In the genomic region with DNA sequence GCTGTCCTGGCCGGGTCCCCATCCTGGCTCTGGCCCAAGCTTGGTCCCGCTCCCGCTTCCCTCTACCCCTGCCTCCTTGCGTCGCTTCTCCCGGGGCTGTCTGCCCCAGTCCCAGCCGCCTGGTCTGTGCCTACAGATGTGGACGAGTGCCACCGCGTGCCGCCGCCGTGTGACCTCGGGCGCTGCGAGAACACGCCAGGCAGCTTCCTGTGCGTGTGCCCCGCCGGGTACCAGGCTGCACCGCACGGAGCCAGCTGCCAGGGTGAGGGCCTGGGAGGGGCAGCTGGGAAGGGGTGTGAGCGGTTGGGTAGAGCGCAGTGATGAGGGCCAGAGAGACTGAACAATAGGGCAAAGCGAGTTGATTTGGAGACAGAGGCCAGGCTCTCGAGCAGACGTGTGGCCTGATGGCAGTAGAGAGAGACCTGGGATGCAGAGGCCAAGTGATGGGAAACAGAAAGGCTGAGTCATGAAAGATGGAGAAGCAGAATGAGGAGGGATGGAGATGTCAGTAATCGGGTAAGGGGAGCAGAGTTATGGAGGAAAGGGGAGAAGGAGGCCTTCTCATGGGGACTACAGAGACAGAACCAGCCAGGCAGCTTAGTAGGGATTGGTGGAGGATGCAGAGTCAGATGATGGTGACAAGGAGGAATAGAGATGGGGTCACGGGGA, we compare ENCODE assay signal across 1 cellular context.
TF ChIP-seq lines count a peak whose summit lies in the region.

No MANE protein-coding gene starts in this region.

TF ChIP-seq in SK-N-SH, 30 proteins besides CTCF, POLR2A, EP300 and RAD21 (continued from another document):
- TF ChIP-seq RCOR1 (IDR thresholded peaks at IDR 0.05; ENCODE audit: low read length) (peak; percentile 21; the same call in 1 of the 2 replicates), MXI1 (IDR thresholded peaks at IDR 0.05; ENCODE audit: low read depth, low read length) (peak; percentile 55; the same call in 1 of the 2 replicates)
- TF ChIP-seq, protein P1, sequence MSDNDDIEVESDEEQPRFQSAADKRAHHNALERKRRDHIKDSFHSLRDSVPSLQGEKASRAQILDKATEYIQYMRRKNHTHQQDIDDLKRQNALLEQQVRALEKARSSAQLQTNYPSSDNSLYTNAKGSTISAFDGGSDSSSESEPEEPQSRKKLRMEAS (IDR thresholded peaks at IDR 0.05; ENCODE audit: low read depth): peak; percentile 48; the same call in 1 of the 2 replicates
